Comparison of ENCODE assay signal across 13 cellular contexts in the genomic region with DNA sequence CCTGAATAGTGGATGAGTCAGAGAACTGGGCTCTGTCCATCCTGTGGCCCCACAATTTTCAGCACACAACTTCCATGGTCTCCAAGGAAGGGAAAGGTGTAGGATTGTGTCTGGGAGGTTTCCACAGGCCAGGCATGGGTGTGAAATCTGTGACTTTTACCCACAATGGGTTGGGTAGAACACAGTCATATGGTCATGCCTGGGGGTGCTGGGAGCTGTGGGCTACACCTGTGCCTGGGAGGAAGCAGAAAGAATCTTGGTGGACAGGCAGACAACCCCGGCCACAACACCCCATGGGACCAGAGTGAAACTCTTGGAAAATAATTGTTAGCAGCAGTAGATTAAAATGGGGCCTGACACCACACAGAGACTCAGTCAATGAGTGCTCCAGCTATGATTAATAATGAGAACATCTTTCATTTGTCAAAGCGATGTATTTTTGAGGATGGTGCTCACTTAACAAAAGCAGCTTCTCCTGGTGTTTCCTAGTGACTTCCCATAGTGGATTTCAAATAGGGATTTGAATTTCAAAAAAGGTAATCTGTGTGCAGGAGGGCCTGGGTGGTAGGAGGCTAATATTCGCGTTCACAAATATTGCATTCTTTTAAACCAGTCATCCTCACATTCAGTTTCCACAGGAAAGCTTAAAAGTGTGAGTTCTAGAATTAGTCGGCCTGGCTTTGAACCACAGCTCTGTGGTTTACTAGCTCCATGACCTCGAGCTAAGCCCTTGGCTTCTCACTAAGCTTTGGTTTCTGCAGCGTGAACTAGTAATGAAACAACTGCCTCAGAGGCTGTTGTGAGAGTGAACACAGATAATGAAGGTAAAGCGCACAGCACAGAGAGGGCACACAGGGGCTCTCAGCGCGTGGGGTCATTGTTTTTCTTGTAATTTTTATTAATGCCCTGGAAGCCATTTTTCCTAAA.
"Had no signal": no experiment of that assay in that cellular context is flagged by ENCODE, and none has a peak within 500 bp of the region (broad histone marks: within the 10 kb centered on the region; RNA-seq: fewer than 3 reads in every experiment).

No MANE protein-coding gene starts in this region.

- H3K4me3 Mint-ChIP-seq: activated CD4-positive, alpha-beta T cell treated with anti-CD3 and anti-CD28 coated beads, Interleukin-2, amount 10 ng/mL, durations not matched to agents 24 days and 14 days; activated naive CD4-positive, alpha-beta T cell treated with anti-CD3 and anti-CD28 coated beads, Interleukin-2, amount 10 ng/mL, durations not matched to agents 7 days and 5 days; neural progenitor cell; T-cell had no signal

- H3K36me3 Mint-ChIP-seq: activated naive CD4-positive, alpha-beta T cell treated with anti-CD3 and anti-CD28 coated beads, Interleukin-2, amount 10 ng/mL, durations not matched to agents 7 days and 5 days; neural progenitor cell; T-cell had no signal

- H3K27me3 Mint-ChIP-seq: activated CD4-positive, alpha-beta T cell treated with anti-CD3 and anti-CD28 coated beads, Interleukin-2, amount 10 ng/mL, durations not matched to agents 24 days and 14 days had no signal

- H3K27ac Mint-ChIP-seq: activated CD4-positive, alpha-beta T cell treated with anti-CD3 and anti-CD28 coated beads, Interleukin-2, amount 10 ng/mL, durations not matched to agents 24 days and 14 days; activated naive CD4-positive, alpha-beta T cell treated with anti-CD3 and anti-CD28 coated beads, Interleukin-2, amount 10 ng/mL, durations not matched to agents 7 days and 5 days; neural progenitor cell; T-cell had no signal

- H3K4me1 ChIP-seq: neural progenitor cell had no signal

- H3K27me3 ChIP-seq: brain microvascular endothelial cell, hepatocyte had no signal

- DNase-seq: activated CD4-positive, alpha-beta T cell treated with anti-CD3 and anti-CD28 coated beads, Interleukin-2, amount 10 ng/mL, durations not matched to agents 24 days and 14 days; activated naive CD4-positive, alpha-beta T cell treated with anti-CD3 and anti-CD28 coated beads, Interleukin-2, amount 10 ng/mL, durations not matched to agents 7 days and 5 days; brain microvascular endothelial cell; kidney glomerular epithelial cell; retina; stimulated activated CD4-positive, alpha-beta T cell treated with anti-CD3 and anti-CD28 coated beads, Interleukin-15, amount 100 ng/mL, for 24 hours; stimulated activated CD4-positive, alpha-beta T cell treated with anti-CD3 and anti-CD28 coated beads, Interleukin-4, amount 100 ng/mL, for 24 hours; T-cell had no signal

- H3K9ac ChIP-seq: neural progenitor cell, parathyroid adenoma had no signal

- H3K4me2 ChIP-seq: hepatocyte, neural progenitor cell had no signal

- H3K27ac ChIP-seq: brain microvascular endothelial cell, hepatocyte, neural progenitor cell, parathyroid adenoma, VCaP had no signal

- H3K4me3 ChIP-seq: hepatocyte, neural progenitor cell had no signal

- H3K9me3 Mint-ChIP-seq: activated CD4-positive, alpha-beta T cell treated with anti-CD3 and anti-CD28 coated beads, Interleukin-2, amount 10 ng/mL, durations not matched to agents 24 days and 14 days; activated naive CD4-positive, alpha-beta T cell treated with anti-CD3 and anti-CD28 coated beads, Interleukin-2, amount 10 ng/mL, durations not matched to agents 7 days and 5 days; neural progenitor cell; T-cell had no signal

- H3K4me1 Mint-ChIP-seq: activated CD4-positive, alpha-beta T cell treated with anti-CD3 and anti-CD28 coated beads, Interleukin-2, amount 10 ng/mL, durations not matched to agents 24 days and 14 days; activated naive CD4-positive, alpha-beta T cell treated with anti-CD3 and anti-CD28 coated beads, Interleukin-2, amount 10 ng/mL, durations not matched to agents 7 days and 5 days; neural progenitor cell had no signal

- FAIRE-seq: urothelium cell line had no signal

- H3K36me3 ChIP-seq: brain microvascular endothelial cell, neural progenitor cell had no signal
